10 cellular contexts compared by ENCODE assay signal in the genomic region with DNA sequence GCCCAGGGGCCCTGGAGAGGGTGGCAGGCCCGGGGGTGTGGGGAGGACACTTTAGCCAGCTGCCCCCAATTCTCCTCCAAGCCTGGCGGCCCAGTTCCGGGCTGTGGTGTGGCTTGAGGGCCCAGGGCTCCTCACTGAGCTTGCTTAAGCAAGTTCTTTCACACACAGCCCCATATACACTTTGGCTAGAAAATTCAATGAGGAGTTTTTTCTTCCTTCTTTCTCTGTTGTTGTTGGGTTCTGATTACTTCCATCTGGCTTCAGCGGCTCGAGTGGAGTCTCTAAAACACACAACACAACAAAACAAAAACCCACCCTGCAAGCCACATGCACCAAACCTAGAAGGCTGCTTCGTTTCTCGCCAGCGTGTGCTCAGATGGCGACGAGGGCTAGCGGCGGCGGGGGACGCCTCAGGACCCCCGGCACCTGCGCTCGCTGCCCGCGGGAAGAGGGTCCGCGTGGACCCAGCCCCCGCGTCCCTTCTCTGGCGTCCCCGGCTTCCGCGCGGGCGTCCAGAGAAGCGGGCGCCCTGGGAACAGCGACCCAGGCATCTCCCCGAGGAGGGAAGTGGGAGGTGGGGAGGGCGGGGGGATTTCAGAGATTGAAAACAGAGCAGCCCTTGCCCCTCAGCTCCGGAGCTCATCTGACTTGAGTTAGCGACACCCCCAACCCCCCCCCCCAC. TPM values are rescaled to one million over a fixed set of nuclear protein-coding genes. Genes with fewer than 3 reads are reported as not detected.
DNase-seq lines count a peak whose midpoint lies in the region; ATAC-seq and TF ChIP-seq lines count a peak whose summit lies in the region.
"Had no signal": no experiment of that assay in that cellular context is flagged by ENCODE, and none has a peak within 500 bp of the region (broad histone marks: within the 10 kb centered on the region; RNA-seq: fewer than 3 reads in every experiment).

No MANE protein-coding gene starts in this region.

- H3K27ac Mint-ChIP-seq in chondrocyte (ENCODE audit: unreplicated experiment) (no peak overlapping the region), glutamatergic neuron (ENCODE audit: unreplicated experiment) (no peak overlapping the region)
- H3K27ac Mint-ChIP-seq: IgD-negative memory B cell had no signal

- H4K8ac ChIP-seq in mesendoderm (ENCODE audit: low read depth, low read length) = peak overlapping the region; percentile 91

- no peak for TF ChIP-seq POLR2A in thyroid gland (IDR thresholded peaks at IDR 0.05)

- TF ChIP-seq CTCF in chondrocyte (IDR thresholded peaks at IDR 0.05) (no peak), thyroid gland (IDR thresholded peaks at IDR 0.05) (no peak), glutamatergic neuron (IDR thresholded peaks at IDR 0.05; ENCODE audit: partially characterized antibody, unreplicated experiment) (no peak)

- intact Hi-C loops in thyroid gland (cut with DNase I) = no loop called here

- H3K79me1 ChIP-seq in mesendoderm (ENCODE audit: low read length) = peaks cover 5% of the 10 kb centered on the region

- H3K27me3 ChIP-seq in mesendoderm (ENCODE audit: insufficient read depth, low read length, poor library complexity) (no peaks in the 10 kb centered on the region), thyroid gland (no peaks in the 10 kb centered on the region)

- H3K9ac ChIP-seq in mesendoderm (ENCODE audit: low read length) = peak overlapping the region; percentile 70

- H3K18ac ChIP-seq in mesendoderm (ENCODE audit: low read length) = peak overlapping the region; percentile 99

- peaks cover 18% of the 10 kb centered on the region for H3K79me2 ChIP-seq in mesendoderm (ENCODE audit: control insufficient read depth, insufficient read depth, low read length)

- peak overlapping the region; percentile 91 for H3K56ac ChIP-seq in mesendoderm (ENCODE audit: low read length)

- H4K5ac ChIP-seq in mesendoderm (ENCODE audit: low read length) = no peak overlapping the region

- H3K9me3 Mint-ChIP-seq in chondrocyte (ENCODE audit: low read depth) = no peaks in the 10 kb centered on the region
- peaks cover 5% of the 10 kb centered on the region for H3K9me3 Mint-ChIP-seq in glutamatergic neuron (ENCODE audit: unreplicated experiment)
- H3K9me3 Mint-ChIP-seq: central memory CD8-positive, alpha-beta T cell; IgD-negative memory B cell had no signal

- H3K36me3 Mint-ChIP-seq in chondrocyte (ENCODE audit: low read depth) (peaks cover 2% of the 10 kb centered on the region), glutamatergic neuron (ENCODE audit: unreplicated experiment) (no peaks in the 10 kb centered on the region)
- H3K36me3 Mint-ChIP-seq: IgD-negative memory B cell had no signal

- H3K4me1 Mint-ChIP-seq in chondrocyte (ENCODE audit: low read depth) = peaks cover 42% of the 10 kb centered on the region
- H3K4me1 Mint-ChIP-seq in glutamatergic neuron (ENCODE audit: low read depth, unreplicated experiment) = peaks cover 10% of the 10 kb centered on the region
- H3K4me1 Mint-ChIP-seq: central memory CD8-positive, alpha-beta T cell had no signal

- no peaks in the 10 kb centered on the region for H3K9me3 ChIP-seq in thyroid gland

- H3K27me3 Mint-ChIP-seq in chondrocyte (ENCODE audit: low read depth) (no peaks in the 10 kb centered on the region), glutamatergic neuron (ENCODE audit: unreplicated experiment) (peaks cover 3% of the 10 kb centered on the region)

- peak overlapping the region; percentile 53 for H3K23ac ChIP-seq in mesendoderm (ENCODE audit: low read length)

- peak overlapping the region; percentile 64 for H2BK15ac ChIP-seq in mesendoderm (replicated peaks; ENCODE audit: low read depth)

- ATAC-seq in GM21825 (IDR thresholded peaks at IDR 0.05; ENCODE audit: unreplicated experiment) = no peak

- WGBS in mesendoderm (ENCODE audit: extremely low coverage, insufficient coverage, low lambda C conversion rate) = no CpG with 5 or more reads among the region's 36 CpGs
- 11 to 19% methylated on average over 8 to 17 of the region's 36 CpGs for WGBS in thyroid gland, 2 donors

- H3K4me2 ChIP-seq in mesendoderm (ENCODE audit: low read length) = peak overlapping the region; percentile 57

- H2BK120ac ChIP-seq in mesendoderm (ENCODE audit: low read depth, low read length) = peak overlapping the region; percentile 69

- H3K4me3 ChIP-seq in mesendoderm (ENCODE audit: low read length) = peak overlapping the region; percentile 14
- H3K4me3 ChIP-seq in thyroid gland (replicated peaks in 1 of 3) = no peak overlapping the region

- DNase-seq in NCI-H82 (lab: John Stamatoyannopoulos, UW) = peak; percentile 42
- no peak for DNase-seq in NCI-H82 treated with DMSO at 0.1 percent for 48 hours (lab: John Stamatoyannopoulos, UW; ENCODE audit: unreplicated experiment)
- DNase-seq in chondrocyte (ENCODE audit: low spot score) = no peak
- DNase-seq in mesendoderm = no peak
- no peak for DNase-seq in thyroid gland
- DNase-seq in NCI-H1048 (lab: John Stamatoyannopoulos, UW) = no peak
- DNase-seq in glutamatergic neuron = no peak

- no peak overlapping the region for H2AK5ac ChIP-seq in mesendoderm (ENCODE audit: low read length)

- H3K36me3 ChIP-seq in mesendoderm (ENCODE audit: control insufficient read depth, insufficient read depth, low read length) = no peaks in the 10 kb centered on the region
- no peaks in the 10 kb centered on the region for H3K36me3 ChIP-seq in thyroid gland

- H3K4me3 Mint-ChIP-seq in chondrocyte (ENCODE audit: unreplicated experiment) (peak overlapping the region; percentile 58), glutamatergic neuron (ENCODE audit: unreplicated experiment) (no peak overlapping the region)
- H3K4me3 Mint-ChIP-seq: central memory CD8-positive, alpha-beta T cell; IgD-negative memory B cell had no signal

- H2BK5ac ChIP-seq in mesendoderm (ENCODE audit: low read length) = peak overlapping the region; percentile 76

- H3K4ac ChIP-seq in mesendoderm (ENCODE audit: low read depth, low read length) = peak overlapping the region; percentile 76

- H3K4me1 ChIP-seq in mesendoderm (ENCODE audit: control insufficient read depth, low read depth, low read length) = peaks cover 14% of the 10 kb centered on the region
- H3K4me1 ChIP-seq in thyroid gland = peaks cover 20 to 31% of the 10 kb centered on the region in 2 donors

- H3K27ac ChIP-seq in mesendoderm (ENCODE audit: low read depth, low read length) = no peak overlapping the region
- peak overlapping the region in 2 of 3 donors; percentile 30 to 53 for H3K27ac ChIP-seq in thyroid gland

RNA-seq across cellular contexts. Expression of gene GLI2, which starts 0.6 kb away (rescaled TPM):
- 31.1 to 37.0 TPM (median 36.0 TPM) in 3 replicates for total RNA-seq in chondrocyte
- 23.2 TPM for polyA plus RNA-seq in mesendoderm (2013, experiment 1 of 2)
- 23.4 TPM for polyA plus RNA-seq in mesendoderm (2013, experiment 2 of 2)
- 1 to 10 TPM; 1.1 to 1.4 (median 1.3) TPM for total RNA-seq in thyroid gland
- total RNA-seq in glutamatergic neuron (ENCODE audit: unreplicated experiment) = 3.9 TPM
- polyA plus RNA-seq: IgD-negative memory B cell had no signal
